Comparison of ENCODE assay signal across 6 cellular contexts in genomic region chr16:67174706-67175231, GRCh38. TPM values are rescaled to one million over a fixed set of nuclear protein-coding genes. Genes with fewer than 3 reads are reported as not detected.
DNase-seq lines count a peak whose midpoint lies in the region; ATAC-seq and TF ChIP-seq lines count a peak whose summit lies in the region.

No MANE protein-coding gene starts in this region.

- peak overlapping the region; percentile 52 for H3K4me3 ChIP-seq in AG04450 (ENCODE audit: low read depth, low read length)

- POLR2A ChIA-PET in AG04450 (lab: Yijun Ruan, JAX): interaction anchor here (0.5 to 1.3 kb wide), 3 partner anchors 11 to 228 kb away, joined by 3 to 4 read pairs (median 3); no protein-coding TSS in a partner anchor

- ATAC-seq in HG02870 (IDR thresholded peaks at IDR 0.05; ENCODE audit: unreplicated experiment): no peak
- no peak for ATAC-seq in HG03442 (IDR thresholded peaks at IDR 0.05; ENCODE audit: unreplicated experiment)

- H3K27ac ChIP-seq in AG04450 (ENCODE audit: low read depth, low read length): no peak overlapping the region
- H3K27ac ChIP-seq in layer of hippocampus (ENCODE audit: low read depth, low read length): peak overlapping the region; percentile 71

- H3K9me3 ChIP-seq in AG04450 (ENCODE audit: control insufficient read depth, insufficient read depth, low read length): no peaks in the 10 kb centered on the region; the same call in 1 of the 2 replicates

- H3K27me3 ChIP-seq in AG04450 (ENCODE audit: control insufficient read depth, insufficient read depth, low read length) (no peaks in the 10 kb centered on the region), layer of hippocampus (ENCODE audit: control insufficient read depth, insufficient read depth, low read length) (no peaks in the 10 kb centered on the region)

- CTCF ChIA-PET in AG04450 (lab: Charles Lee): interaction anchor here (0.6 to 2.2 kb wide), 4 partner anchors 15 to 316 kb away, joined by 3 to 11 read pairs (median 4); partner anchors contain the start of genes B3GNT9, FBXL8 and TRADD

- no peak for TF ChIP-seq CTCF in AG04450 (IDR thresholded peaks at IDR 0.05; ENCODE audit: low read depth, low read length)

- DNase-seq in AG04450 (ENCODE audit: low read depth, low spot score): no peak
- peak; percentile 43 for DNase-seq in SW480 (ENCODE audit: low spot score)
- DNase-seq in HCEC 1CT: no peak

RNA-seq across cellular contexts. Expression of gene NOL3, which starts 4.4 kb away (rescaled TPM):
- polyA plus RNA-seq in AG04450 (2011; rRNA removed): 8.2 and 10.7 TPM in 2 replicates
- 3.9 and 4.7 TPM in 2 replicates for polyA minus RNA-seq in AG04450 (2011; rRNA and poly(A)+ RNA removed)

RNA-seq across cellular contexts. Expression of gene MATCAP1, which starts 9.0 kb away (rescaled TPM):
- polyA plus RNA-seq in AG04450 (2011; rRNA removed): 13.9 and 18.1 TPM in 2 replicates
- polyA minus RNA-seq in AG04450 (2011; rRNA and poly(A)+ RNA removed): 21.2 and 30.8 TPM in 2 replicates

RNA-seq across cellular contexts. Expression of gene HSF4, which starts 10.2 kb away (rescaled TPM):
- polyA plus RNA-seq in AG04450 (2011; rRNA removed): 0.82 and 1.0 TPM in 2 replicates
- 1.5 and 2.6 TPM in 2 replicates for polyA minus RNA-seq in AG04450 (2011; rRNA and poly(A)+ RNA removed)

RNA-seq across cellular contexts. Expression of gene FBXL8, which starts 15.0 kb away (rescaled TPM):
- polyA plus RNA-seq in AG04450 (2011; rRNA removed): 2.7 and 3.2 TPM in 2 replicates
- 2.1 TPM in 2 replicates for polyA minus RNA-seq in AG04450 (2011; rRNA and poly(A)+ RNA removed)

RNA-seq across cellular contexts. Expression of gene TRADD, which starts 15.1 kb away (rescaled TPM):
- polyA plus RNA-seq in AG04450 (2011; rRNA removed): 9.4 and 10.9 TPM in 2 replicates
- polyA minus RNA-seq in AG04450 (2011; rRNA and poly(A)+ RNA removed): 3.7 and 4.6 TPM in 2 replicates
